In the genomic region with DNA sequence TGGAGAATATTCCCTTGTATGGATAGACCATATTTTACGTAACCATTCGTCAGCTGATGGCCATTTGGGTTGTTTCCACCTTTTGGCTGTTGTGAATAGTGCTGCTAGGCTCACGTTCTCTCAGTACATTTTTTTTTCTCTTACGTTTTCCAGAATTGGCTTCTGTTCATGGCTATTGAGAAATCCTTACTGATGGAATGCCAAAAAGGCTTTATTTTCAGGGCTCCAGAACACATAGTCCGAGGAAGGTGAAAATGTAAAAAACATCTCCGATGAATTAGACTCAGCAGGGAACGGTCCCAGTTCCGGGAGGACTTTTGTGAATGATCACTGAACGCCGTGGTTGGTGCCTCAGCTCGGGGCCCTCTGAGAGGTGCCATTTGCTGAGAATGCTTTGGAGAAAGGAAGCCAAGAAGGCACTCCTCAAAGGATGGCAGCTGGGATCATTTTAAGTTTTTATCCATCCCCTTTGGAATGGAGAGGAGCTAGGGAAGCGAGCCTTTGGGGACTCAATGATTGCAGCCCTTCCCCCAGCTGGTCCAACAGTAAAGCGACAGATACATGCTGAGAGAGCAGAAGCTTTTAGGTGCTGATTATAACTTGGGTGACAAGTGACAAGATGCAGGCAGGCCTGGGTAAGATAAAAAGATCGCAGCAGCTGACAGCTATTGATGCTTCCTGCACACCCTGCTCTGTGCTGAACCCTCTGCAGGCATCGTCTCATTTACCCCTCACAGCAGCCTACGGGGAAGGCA, we compare ENCODE assay signal across 1 cellular context.
TF ChIP-seq lines count a peak whose summit lies in the region.

No MANE protein-coding gene starts in this region.

TF ChIP-seq in GM23338, 12 proteins besides CTCF, POLR2A, EP300 and RAD21 (continued from another document):
- TF ChIP-seq, protein P1, sequence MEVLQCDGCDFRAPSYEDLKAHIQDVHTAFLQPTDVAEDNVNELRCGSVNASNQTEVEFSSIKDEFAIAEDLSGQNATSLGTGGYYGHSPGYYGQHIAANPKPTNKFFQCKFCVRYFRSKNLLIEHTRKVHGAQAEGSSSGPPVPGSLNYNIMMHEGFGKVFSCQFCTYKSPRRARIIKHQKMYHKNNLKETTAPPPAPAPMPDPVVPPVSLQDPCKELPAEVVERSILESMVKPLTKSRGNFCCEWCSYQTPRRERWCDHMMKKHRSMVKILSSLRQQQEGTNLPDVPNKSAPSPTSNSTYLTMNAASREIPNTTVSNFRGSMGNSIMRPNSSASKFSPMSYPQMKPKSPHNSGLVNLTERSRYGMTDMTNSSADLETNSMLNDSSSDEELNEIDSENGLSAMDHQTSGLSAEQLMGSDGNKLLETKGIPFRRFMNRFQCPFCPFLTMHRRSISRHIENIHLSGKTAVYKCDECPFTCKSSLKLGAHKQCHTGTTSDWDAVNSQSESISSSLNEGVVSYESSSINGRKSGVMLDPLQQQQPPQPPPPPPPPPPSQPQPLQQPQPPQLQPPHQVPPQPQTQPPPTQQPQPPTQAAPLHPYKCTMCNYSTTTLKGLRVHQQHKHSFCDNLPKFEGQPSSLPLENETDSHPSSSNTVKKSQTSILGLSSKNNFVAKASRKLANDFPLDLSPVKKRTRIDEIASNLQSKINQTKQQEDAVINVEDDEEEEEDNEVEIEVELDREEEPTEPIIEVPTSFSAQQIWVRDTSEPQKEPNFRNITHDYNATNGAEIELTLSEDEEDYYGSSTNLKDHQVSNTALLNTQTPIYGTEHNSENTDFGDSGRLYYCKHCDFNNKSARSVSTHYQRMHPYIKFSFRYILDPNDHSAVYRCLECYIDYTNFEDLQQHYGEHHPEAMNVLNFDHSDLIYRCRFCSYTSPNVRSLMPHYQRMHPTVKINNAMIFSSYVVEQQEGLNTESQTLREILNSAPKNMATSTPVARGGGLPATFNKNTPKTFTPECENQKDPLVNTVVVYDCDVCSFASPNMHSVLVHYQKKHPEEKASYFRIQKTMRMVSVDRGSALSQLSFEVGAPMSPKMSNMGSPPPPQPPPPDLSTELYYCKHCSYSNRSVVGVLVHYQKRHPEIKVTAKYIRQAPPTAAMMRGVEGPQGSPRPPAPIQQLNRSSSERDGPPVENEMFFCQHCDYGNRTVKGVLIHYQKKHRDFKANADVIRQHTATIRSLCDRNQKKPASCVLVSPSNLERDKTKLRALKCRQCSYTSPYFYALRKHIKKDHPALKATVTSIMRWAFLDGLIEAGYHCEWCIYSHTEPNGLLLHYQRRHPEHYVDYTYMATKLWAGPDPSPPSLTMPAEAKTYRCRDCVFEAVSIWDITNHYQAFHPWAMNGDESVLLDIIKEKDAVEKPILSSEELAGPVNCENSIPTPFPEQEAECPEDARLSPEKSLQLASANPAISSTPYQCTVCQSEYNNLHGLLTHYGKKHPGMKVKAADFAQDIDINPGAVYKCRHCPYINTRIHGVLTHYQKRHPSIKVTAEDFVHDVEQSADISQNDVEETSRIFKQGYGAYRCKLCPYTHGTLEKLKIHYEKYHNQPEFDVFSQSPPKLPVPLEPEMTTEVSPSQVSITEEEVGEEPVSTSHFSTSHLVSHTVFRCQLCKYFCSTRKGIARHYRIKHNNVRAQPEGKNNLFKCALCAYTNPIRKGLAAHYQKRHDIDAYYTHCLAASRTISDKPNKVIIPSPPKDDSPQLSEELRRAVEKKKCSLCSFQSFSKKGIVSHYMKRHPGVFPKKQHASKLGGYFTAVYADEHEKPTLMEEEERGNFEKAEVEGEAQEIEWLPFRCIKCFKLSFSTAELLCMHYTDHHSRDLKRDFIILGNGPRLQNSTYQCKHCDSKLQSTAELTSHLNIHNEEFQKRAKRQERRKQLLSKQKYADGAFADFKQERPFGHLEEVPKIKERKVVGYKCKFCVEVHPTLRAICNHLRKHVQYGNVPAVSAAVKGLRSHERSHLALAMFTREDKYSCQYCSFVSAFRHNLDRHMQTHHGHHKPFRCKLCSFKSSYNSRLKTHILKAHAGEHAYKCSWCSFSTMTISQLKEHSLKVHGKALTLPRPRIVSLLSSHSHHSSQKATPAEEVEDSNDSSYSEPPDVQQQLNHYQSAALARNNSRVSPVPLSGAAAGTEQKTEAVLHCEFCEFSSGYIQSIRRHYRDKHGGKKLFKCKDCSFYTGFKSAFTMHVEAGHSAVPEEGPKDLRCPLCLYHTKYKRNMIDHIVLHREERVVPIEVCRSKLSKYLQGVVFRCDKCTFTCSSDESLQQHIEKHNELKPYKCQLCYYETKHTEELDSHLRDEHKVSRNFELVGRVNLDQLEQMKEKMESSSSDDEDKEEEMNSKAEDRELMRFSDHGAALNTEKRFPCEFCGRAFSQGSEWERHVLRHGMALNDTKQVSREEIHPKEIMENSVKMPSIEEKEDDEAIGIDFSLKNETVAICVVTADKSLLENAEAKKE (CRISPR knock-in tag; IDR thresholded peaks at IDR 0.05) = no peak
- TF ChIP-seq STAT1 (IDR thresholded peaks at IDR 0.05; ENCODE audit: unreplicated experiment) = no peak
- no peak for TF ChIP-seq EZH2phosphoT487 (IDR thresholded peaks at IDR 0.05; ENCODE audit: unreplicated experiment)
- no peak for TF ChIP-seq ETS1 (IDR thresholded peaks at IDR 0.05)
- no peak for TF ChIP-seq EZH2 (IDR thresholded peaks at IDR 0.05; ENCODE audit: low read depth, unreplicated experiment)
- no peak for TF ChIP-seq ZNF331 (CRISPR knock-in tag; IDR thresholded peaks at IDR 0.05; ENCODE audit: low read depth)
- TF ChIP-seq, protein P2, sequence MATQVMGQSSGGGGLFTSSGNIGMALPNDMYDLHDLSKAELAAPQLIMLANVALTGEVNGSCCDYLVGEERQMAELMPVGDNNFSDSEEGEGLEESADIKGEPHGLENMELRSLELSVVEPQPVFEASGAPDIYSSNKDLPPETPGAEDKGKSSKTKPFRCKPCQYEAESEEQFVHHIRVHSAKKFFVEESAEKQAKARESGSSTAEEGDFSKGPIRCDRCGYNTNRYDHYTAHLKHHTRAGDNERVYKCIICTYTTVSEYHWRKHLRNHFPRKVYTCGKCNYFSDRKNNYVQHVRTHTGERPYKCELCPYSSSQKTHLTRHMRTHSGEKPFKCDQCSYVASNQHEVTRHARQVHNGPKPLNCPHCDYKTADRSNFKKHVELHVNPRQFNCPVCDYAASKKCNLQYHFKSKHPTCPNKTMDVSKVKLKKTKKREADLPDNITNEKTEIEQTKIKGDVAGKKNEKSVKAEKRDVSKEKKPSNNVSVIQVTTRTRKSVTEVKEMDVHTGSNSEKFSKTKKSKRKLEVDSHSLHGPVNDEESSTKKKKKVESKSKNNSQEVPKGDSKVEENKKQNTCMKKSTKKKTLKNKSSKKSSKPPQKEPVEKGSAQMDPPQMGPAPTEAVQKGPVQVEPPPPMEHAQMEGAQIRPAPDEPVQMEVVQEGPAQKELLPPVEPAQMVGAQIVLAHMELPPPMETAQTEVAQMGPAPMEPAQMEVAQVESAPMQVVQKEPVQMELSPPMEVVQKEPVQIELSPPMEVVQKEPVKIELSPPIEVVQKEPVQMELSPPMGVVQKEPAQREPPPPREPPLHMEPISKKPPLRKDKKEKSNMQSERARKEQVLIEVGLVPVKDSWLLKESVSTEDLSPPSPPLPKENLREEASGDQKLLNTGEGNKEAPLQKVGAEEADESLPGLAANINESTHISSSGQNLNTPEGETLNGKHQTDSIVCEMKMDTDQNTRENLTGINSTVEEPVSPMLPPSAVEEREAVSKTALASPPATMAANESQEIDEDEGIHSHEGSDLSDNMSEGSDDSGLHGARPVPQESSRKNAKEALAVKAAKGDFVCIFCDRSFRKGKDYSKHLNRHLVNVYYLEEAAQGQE (IDR thresholded peaks at IDR 0.05; ENCODE audit: unreplicated experiment) = no peak
- no peak for TF ChIP-seq POLR2AphosphoS5 (IDR thresholded peaks at IDR 0.05; ENCODE audit: low read depth)
- no peak for TF ChIP-seq JUNB (IDR thresholded peaks at IDR 0.05; ENCODE audit: unreplicated experiment)
- no peak for TF ChIP-seq ZNF114 (CRISPR knock-in tag; IDR thresholded peaks at IDR 0.05)
